Comparison of ENCODE assay signal across 29 cellular contexts in genomic region chr6:90048191-90048969, GRCh38.
A peak's percentile ranks its signal among the peaks of the same experiment; 100 is the strongest.
DNase-seq lines count a peak whose midpoint lies in the region; ATAC-seq and TF ChIP-seq lines count a peak whose summit lies in the region.
"Had no signal": no experiment of that assay in that cellular context is flagged by ENCODE, and none has a peak within 500 bp of the region (broad histone marks: within the 10 kb centered on the region; RNA-seq: fewer than 3 reads in every experiment).

No MANE protein-coding gene starts in this region.

- H3K9me3 Mint-ChIP-seq in activated CD4-positive, alpha-beta T cell treated with anti-CD3 and anti-CD28 coated beads, Interleukin-2, amount 10 ng/mL, durations not matched to agents 24 days and 14 days = no peaks in the 10 kb centered on the region
- H3K9me3 Mint-ChIP-seq in activated naive CD4-positive, alpha-beta T cell treated with anti-CD3 and anti-CD28 coated beads, Interleukin-2, amount 50 U/mL, for 72 hours = peaks cover 0 to 6% of the 10 kb centered on the region in 2 donors
- H3K9me3 Mint-ChIP-seq in stimulated activated effector memory CD8-positive, alpha-beta T cell treated with anti-CD3 and anti-CD28 coated beads, Interleukin-12 subunit alpha, Interleukin-12 subunit beta, amount 100 ng/mL, for 72 hours = no peaks in the 10 kb centered on the region
- H3K9me3 Mint-ChIP-seq: effector memory CD8-positive, alpha-beta T cell had no signal

- no peak for TF ChIP-seq CTCF in esophagus squamous epithelium (IDR thresholded peaks at IDR 0.05)

- WGBS in esophagus squamous epithelium, 2 donors = 100% methylated on average over 1 of the region's 2 CpGs

- H3K27me3 ChIP-seq in esophagus squamous epithelium = no peaks in the 10 kb centered on the region
- H3K27me3 ChIP-seq: cardiac muscle cell, pancreas, spleen, stomach, tibial artery had no signal

- no peak overlapping the region for H3K4me3 ChIP-seq in esophagus squamous epithelium
- H3K4me3 ChIP-seq: cardiac muscle cell, coronary artery, pancreas, SK-N-MC, spleen, stomach, tibial artery had no signal

- peaks cover 29% of the 10 kb centered on the region for H3K4me1 Mint-ChIP-seq in activated CD4-positive, alpha-beta T cell treated with anti-CD3 and anti-CD28 coated beads, Interleukin-2, amount 10 ng/mL, durations not matched to agents 24 days and 14 days
- H3K4me1 Mint-ChIP-seq in stimulated activated effector memory CD8-positive, alpha-beta T cell treated with anti-CD3 and anti-CD28 coated beads, Interleukin-12 subunit alpha, Interleukin-12 subunit beta, amount 100 ng/mL, for 72 hours = peaks cover 29% of the 10 kb centered on the region

- peak overlapping the region; percentile 80 for H3K27ac Mint-ChIP-seq in activated CD4-positive, alpha-beta T cell treated with anti-CD3 and anti-CD28 coated beads, Interleukin-2, amount 10 ng/mL, durations not matched to agents 24 days and 14 days
- peak overlapping the region; percentile 90 to 94 for H3K27ac Mint-ChIP-seq in activated naive CD4-positive, alpha-beta T cell treated with anti-CD3 and anti-CD28 coated beads, Interleukin-2, amount 50 U/mL, for 72 hours
- peak overlapping the region; percentile 87 for H3K27ac Mint-ChIP-seq in stimulated activated effector memory CD8-positive, alpha-beta T cell treated with anti-CD3 and anti-CD28 coated beads, Interleukin-12 subunit alpha, Interleukin-12 subunit beta, amount 100 ng/mL, for 72 hours
- H3K27ac Mint-ChIP-seq: nephron had no signal

- no peak for TF ChIP-seq POLR2A in esophagus squamous epithelium (IDR thresholded peaks at IDR 0.05)

- no peaks in the 10 kb centered on the region for H3K36me3 ChIP-seq in esophagus squamous epithelium
- H3K36me3 ChIP-seq: cardiac muscle cell, pancreas, spleen, stomach, tibial artery had no signal

- peak overlapping the region; percentile 11 for H3K4me3 Mint-ChIP-seq in activated CD4-positive, alpha-beta T cell treated with anti-CD3 and anti-CD28 coated beads, Interleukin-2, amount 10 ng/mL, durations not matched to agents 24 days and 14 days
- peak overlapping the region; percentile 58 for H3K4me3 Mint-ChIP-seq in stimulated activated effector memory CD8-positive, alpha-beta T cell treated with anti-CD3 and anti-CD28 coated beads, Interleukin-12 subunit alpha, Interleukin-12 subunit beta, amount 100 ng/mL, for 72 hours
- H3K4me3 Mint-ChIP-seq: effector memory CD8-positive, alpha-beta T cell; nephron had no signal

- DNase-seq in activated CD4-positive, alpha-beta T cell treated with anti-CD3 and anti-CD28 coated beads, Interleukin-2, amount 10 ng/mL, durations not matched to agents 24 days and 14 days = peak; percentile 54
- DNase-seq in activated CD4-positive, alpha-beta T cell treated with anti-CD3 and anti-CD28 coated beads for 1 hour = no peak
- DNase-seq in NCI-H446 treated with DMSO at 0.1 percent for 48 hours (lab: John Stamatoyannopoulos, UW) = peak; percentile 47
- no peak for DNase-seq in activated naive CD4-positive, alpha-beta T cell treated with anti-CD3 and anti-CD28 coated beads, Interleukin-2, amount 50 U/mL, for 72 hours (ENCODE audit: low spot score in 2 of 2)
- no peak for DNase-seq in stimulated activated effector memory CD8-positive, alpha-beta T cell treated with anti-CD3 and anti-CD28 coated beads, Interleukin-12 subunit alpha, Interleukin-12 subunit beta, amount 100 ng/mL, for 72 hours (ENCODE audit: low spot score in 2 of 2)
- no peak for DNase-seq in posterior vena cava (ENCODE audit: low spot score)
- no peak for DNase-seq in esophagus squamous epithelium (lab: John Stamatoyannopoulos, UW)
- DNase-seq: activated effector memory CD4-positive, alpha-beta T cell treated with anti-CD3 and anti-CD28 coated beads, Interleukin-2, amount 50 U/mL, for 16 hours; aorta; DMS53; effector memory CD8-positive, alpha-beta T cell; hippocampal formation; NCI-H2081; NCI-H345; NCI-H82; pancreas; right cardiac atrium; spleen; stimulated activated CD4-positive, alpha-beta T cell treated with anti-CD3 and anti-CD28 coated beads, Interleukin-2, amount 100 ng/mL, for 48 hours; stomach; tibial artery had no signal

- H3K27ac ChIP-seq in esophagus squamous epithelium = no peak overlapping the region
- H3K27ac ChIP-seq: cardiac muscle cell, coronary artery, pancreas, SK-N-MC, spleen, stomach, tibial artery, VCaP had no signal

- H3K27me3 Mint-ChIP-seq in activated CD4-positive, alpha-beta T cell treated with anti-CD3 and anti-CD28 coated beads, Interleukin-2, amount 10 ng/mL, durations not matched to agents 24 days and 14 days = no peaks in the 10 kb centered on the region
- H3K27me3 Mint-ChIP-seq: effector memory CD8-positive, alpha-beta T cell had no signal

- no peaks in the 10 kb centered on the region for H3K9me3 ChIP-seq in esophagus squamous epithelium
- H3K9me3 ChIP-seq: pancreas, tibial artery had no signal

- no peaks in the 10 kb centered on the region for H3K4me1 ChIP-seq in esophagus squamous epithelium
- H3K4me1 ChIP-seq: pancreas, stomach, tibial artery had no signal

- H3K36me3 Mint-ChIP-seq in activated CD4-positive, alpha-beta T cell treated with anti-CD3 and anti-CD28 coated beads, Interleukin-2, amount 10 ng/mL, durations not matched to agents 24 days and 14 days (ENCODE audit: low read depth) = peaks cover 54% of the 10 kb centered on the region
- H3K36me3 Mint-ChIP-seq in activated naive CD4-positive, alpha-beta T cell treated with anti-CD3 and anti-CD28 coated beads, Interleukin-2, amount 50 U/mL, for 72 hours = peaks cover 9 to 35% of the 10 kb centered on the region in 2 donors
- H3K36me3 Mint-ChIP-seq in stimulated activated effector memory CD8-positive, alpha-beta T cell treated with anti-CD3 and anti-CD28 coated beads, Interleukin-12 subunit alpha, Interleukin-12 subunit beta, amount 100 ng/mL, for 72 hours = peaks cover 13% of the 10 kb centered on the region

- intact Hi-C loops in activated CD4-positive, alpha-beta T cell treated with anti-CD3 and anti-CD28 coated beads, Interleukin-2, amount 10 ng/mL, durations not matched to agents 24 days and 14 days (cut with micrococcal nuclease) = loop anchor here (1.0 to 2.0 kb wide), 3 partner anchors 19 to 30 kb away; no protein-coding TSS in a partner anchor
- intact Hi-C loops in posterior vena cava (cut with DNase I) (no loop called here), esophagus squamous epithelium (cut with DNase I) (no loop called here)

- ATAC-seq in activated naive CD4-positive, alpha-beta T cell treated with anti-CD3 and anti-CD28 coated beads, Interleukin-2, amount 50 U/mL, for 72 hours = peak; percentile 73 to 83
- peak; percentile 72 for ATAC-seq in stimulated activated effector memory CD8-positive, alpha-beta T cell treated with anti-CD3 and anti-CD28 coated beads, Interleukin-12 subunit alpha, Interleukin-12 subunit beta, amount 100 ng/mL, for 72 hours
- ATAC-seq in GM19455 (IDR thresholded peaks at IDR 0.05; ENCODE audit: unreplicated experiment) = no peak
- ATAC-seq: esophagus mucosa, left lobe of liver, pancreas, right cardiac atrium had no signal

Comparison
In these comparisons a context has a peak if more than half of its experiments do, and no peak if none do; other contexts are left out.
1. DNase-seq: peak in activated CD4-positive, alpha-beta T cell treated with anti-CD3 and anti-CD28 coated beads, Interleukin-2, amount 10 ng/mL, durations not matched to agents 24 days and 14 days (single experiment) and NCI-H446 treated with DMSO at 0.1 percent for 48 hours (single experiment); none in activated CD4-positive, alpha-beta T cell treated with anti-CD3 and anti-CD28 coated beads for 1 hour (single experiment), activated naive CD4-positive, alpha-beta T cell treated with anti-CD3 and anti-CD28 coated beads, Interleukin-2, amount 50 U/mL, for 72 hours (0 of 2), stimulated activated effector memory CD8-positive, alpha-beta T cell treated with anti-CD3 and anti-CD28 coated beads, Interleukin-12 subunit alpha, Interleukin-12 subunit beta, amount 100 ng/mL, for 72 hours (0 of 2), posterior vena cava (single experiment) and esophagus squamous epithelium (single experiment).
2. Peak in every context shown above with its lines, with median percentiles within 50 percentile points of each other: H3K27ac Mint-ChIP-seq.